19 cellular contexts compared by ENCODE assay signal in genomic region chr1:84412316-84412942, GRCh38. TPM values are rescaled to one million over a fixed set of nuclear protein-coding genes. Genes with fewer than 3 reads are reported as not detected.
A peak's percentile ranks its signal among the peaks of the same experiment; 100 is the strongest.
DNase-seq lines count a peak whose midpoint lies in the region; ATAC-seq and TF ChIP-seq lines count a peak whose summit lies in the region.
"Had no signal": no experiment of that assay in that cellular context is flagged by ENCODE, and none has a peak within 500 bp of the region (broad histone marks: within the 10 kb centered on the region; RNA-seq: fewer than 3 reads in every experiment).

No MANE protein-coding gene starts in this region.

- no peaks in the 10 kb centered on the region for H3K27me3 ChIP-seq in gastrocnemius medialis
- no peaks in the 10 kb centered on the region for H3K27me3 ChIP-seq in Karpas-422 (ENCODE audit: low read length)
- H3K27me3 ChIP-seq: heart right ventricle, right atrium auricular region, suprapubic skin had no signal

- H3K4me1 ChIP-seq in gastrocnemius medialis (peaks cover 10 to 13% of the 10 kb centered on the region in 2 donors), Karpas-422 (ENCODE audit: low read length) (no peaks in the 10 kb centered on the region)
- H3K4me1 ChIP-seq: right atrium auricular region, suprapubic skin had no signal

- no peaks in the 10 kb centered on the region for H3K36me3 ChIP-seq in gastrocnemius medialis
- H3K36me3 ChIP-seq in Karpas-422 (ENCODE audit: insufficient read depth, low read length) = no peaks in the 10 kb centered on the region
- H3K36me3 ChIP-seq: heart right ventricle, right atrium auricular region, suprapubic skin had no signal

- no peaks in the 10 kb centered on the region for H3K79me2 ChIP-seq in Karpas-422 (ENCODE audit: low read length)

- peak; percentile 55 to 57 for ATAC-seq in gastrocnemius medialis
- no peak for ATAC-seq in HG03045 (IDR thresholded peaks at IDR 0.05; ENCODE audit: unreplicated experiment)
- no peak for ATAC-seq in GM18907 (IDR thresholded peaks at IDR 0.05; ENCODE audit: unreplicated experiment)
- ATAC-seq: activated CD8-positive, alpha-beta T cell treated with anti-CD3 and anti-CD28 coated beads for 36 hours; heart right ventricle; WTC11 had no signal

- no peak overlapping the region for H3K9ac ChIP-seq in Karpas-422 (ENCODE audit: low read length)

- DNase-seq in Daoy (ENCODE audit: low read depth) (peak; percentile 87), RPMI7951 (ENCODE audit: low read depth) (peak; percentile 76), epithelial cell of esophagus (ENCODE audit: low read depth) (peak; percentile 27), gastrocnemius medialis (no peak), GDM1 (lab: John Stamatoyannopoulos, UW) (no peak), Karpas-422 (no peak)
- DNase-seq: activated CD8-positive, alpha-beta T cell treated with anti-CD3 and anti-CD28 coated beads for 36 hours; heart right ventricle; kidney; mesendoderm; MV-4-11; T-helper 1 cell had no signal

- H3K9me2 ChIP-seq in Karpas-422 (replicated peaks; ENCODE audit: insufficient read depth, low read length) = no peaks in the 10 kb centered on the region

- H3K9me3 ChIP-seq in gastrocnemius medialis (no peaks in the 10 kb centered on the region), Karpas-422 (ENCODE audit: low read length) (no peaks in the 10 kb centered on the region)
- H3K9me3 ChIP-seq: heart right ventricle, right atrium auricular region, suprapubic skin had no signal

- no peak for TF ChIP-seq POLR2A in gastrocnemius medialis (IDR thresholded peaks at IDR 0.05)

- H3K4me3 ChIP-seq in epithelial cell of esophagus (ENCODE audit: low read length) (no peak overlapping the region), gastrocnemius medialis (no peak overlapping the region), Karpas-422 (ENCODE audit: low read length) (no peak overlapping the region)
- H3K4me3 ChIP-seq: heart right ventricle, right atrium auricular region, suprapubic skin had no signal

- in situ Hi-C loops in gastrocnemius medialis (cut with MboI; ENCODE audit: low sequenced_read_pairs in 4 of 4) = no loop called here

- TF ChIP-seq CTCF in epithelial cell of esophagus (IDR thresholded peaks at IDR 0.05; ENCODE audit: insufficient read depth, low read depth, low read length, missing control alignments) (no peak), gastrocnemius medialis (IDR thresholded peaks at IDR 0.05 in 4 of 5, conservative IDR thresholded peaks at IDR 0.05 in 1 of 5) (no peak)

- H2AFZ ChIP-seq in Karpas-422 (ENCODE audit: low read length) = no peak overlapping the region

- H4K20me1 ChIP-seq in Karpas-422 (ENCODE audit: insufficient read depth, low read depth, low read length) = no peaks in the 10 kb centered on the region

- peak overlapping the region in 1 of 4 donors; percentile 12 for H3K27ac ChIP-seq in gastrocnemius medialis
- H3K27ac ChIP-seq in Karpas-422 (ENCODE audit: low read length) = no peak overlapping the region
- H3K27ac ChIP-seq: heart right ventricle, right atrium auricular region, RWPE1, suprapubic skin had no signal

- H3K4me2 ChIP-seq in Karpas-422 (ENCODE audit: low read depth, low read length, poor library complexity, severe bottlenecking) = no peak overlapping the region

- intact Hi-C loops in gastrocnemius medialis (cut with DNase I; ENCODE audit: low total_unique reads) = no loop called here

RNA-seq across cellular contexts. Expression of gene DNASE2B, which starts 14.1 kb away (rescaled TPM):
- total RNA-seq in Daoy (2014; rRNA removed; shearing (Covaris generic)) = not detected in 2 replicates
- total RNA-seq in RPMI7951 (2014; rRNA removed; shearing (Covaris generic)) = not detected in 2 replicates
- 1 to 10 TPM; 1.3 to 8.2 (median 2.9) TPM for total RNA-seq in gastrocnemius medialis
- not detected in 2 replicates for total RNA-seq in Karpas-422 (2014; rRNA removed; shearing (Covaris generic); ENCODE audit: low replicate concordance)
- total RNA-seq: activated CD8-positive, alpha-beta T cell treated with anti-CD3 and anti-CD28 coated beads for 36 hours; endothelial cell of umbilical vein; kidney; right atrium auricular region had no signal

Comparison
In these comparisons a context has a peak if more than half of its experiments do, and no peak if none do; other contexts are left out.
1. DNase-seq: peak in Daoy (single experiment), RPMI7951 (single experiment) and epithelial cell of esophagus (single experiment); none in gastrocnemius medialis (0 of 2), GDM1 (single experiment) and Karpas-422 (single experiment).
2. ATAC-seq: peak in gastrocnemius medialis (2 of 2); none in HG03045 (single experiment) and GM18907 (single experiment).